31 cellular contexts compared by ENCODE assay signal in genomic region chr2:117401582-117401981, GRCh38.
"Had no signal": no experiment of that assay in that cellular context is flagged by ENCODE, and none has a peak within 500 bp of the region (broad histone marks: within the 10 kb centered on the region; RNA-seq: fewer than 3 reads in every experiment).

No MANE protein-coding gene starts in this region.

- H3K9me3 ChIP-seq: ovary, psoas muscle, stomach, thoracic aorta, thyroid gland, tibial nerve, upper lobe of left lung, vagina had no signal

- H3K9me3 Mint-ChIP-seq: nephron progenitor cell, neural crest cell had no signal

- ATAC-seq: naive thymus-derived CD8-positive, alpha-beta T cell; natural killer cell treated with Interleukin-12 subunit alpha and Interleukin-12 subunit beta and Interleukin-15 and Interleukin-18, amount 100 ng/mL, for 72 hours; psoas muscle; right cardiac atrium; sciatic nerve; stimulated activated effector memory CD8-positive, alpha-beta T cell treated with anti-CD3 and anti-CD28 coated beads, Interleukin-12 subunit alpha, Interleukin-12 subunit beta, amount 100 ng/mL, for 72 hours; stimulated activated naive B cell treated with anti-CD40 and anti-IgM and Interleukin-4, amounts not matched to agents 10 μg/mL and 1 μg/mL and 100 μg/mL, for 72 hours had no signal

- H3K4me2 ChIP-seq: smooth muscle cell had no signal

- DNase-seq: naive thymus-derived CD8-positive, alpha-beta T cell; nephron progenitor cell; occipital lobe; ovary; posterior cingulate gyrus; psoas muscle; right cardiac atrium; spleen; stimulated activated CD4-positive, alpha-beta T cell treated with anti-CD3 and anti-CD28 coated beads, Interleukin-12 subunit alpha, Interleukin-12 subunit beta, amount 100 ng/mL, for 4 hours; stimulated activated CD4-positive, alpha-beta T cell treated with anti-CD3 and anti-CD28 coated beads, Interleukin-2, amount 100 ng/mL, for 24 hours; stimulated activated CD4-positive, alpha-beta T cell treated with anti-CD3 and anti-CD28 coated beads, Interleukin-2, amount 100 ng/mL, for 48 hours; stimulated activated CD4-positive, alpha-beta T cell treated with anti-CD3 and anti-CD28 coated beads, Interleukin-4, amount 100 ng/mL, for 24 hours; stimulated activated naive B cell treated with anti-CD40 and anti-IgM and Interleukin-4, amounts not matched to agents 10 μg/mL and 1 μg/mL and 100 μg/mL, for 72 hours; stimulated activated naive CD4-positive, alpha-beta T cell treated with Interleukin-2 at 50 U/mL for 16 hours; stomach; thyroid gland; trophoblast cell; upper lobe of left lung had no signal

- H3K36me3 ChIP-seq: ovary, spleen, stomach, thoracic aorta, thyroid gland, tibial nerve, upper lobe of left lung, vagina had no signal

- H3K4me1 Mint-ChIP-seq: naive thymus-derived CD8-positive, alpha-beta T cell; nephron progenitor cell; stimulated activated effector memory CD8-positive, alpha-beta T cell treated with anti-CD3 and anti-CD28 coated beads, Interleukin-12 subunit alpha, Interleukin-12 subunit beta, amount 100 ng/mL, for 72 hours; stimulated activated naive B cell treated with anti-CD40 and anti-IgM and Interleukin-4, amounts not matched to agents 10 μg/mL and 1 μg/mL and 100 μg/mL, for 72 hours had no signal

- H3K4me3 ChIP-seq: ovary, psoas muscle, skin epidermis, smooth muscle cell, spleen, stomach, thoracic aorta, thyroid gland, tibial nerve, upper lobe of left lung, vagina had no signal

- FAIRE-seq: urothelium cell line had no signal

- H3K4me1 ChIP-seq: parathyroid adenoma, psoas muscle, spleen, stomach, thyroid gland, tibial nerve, upper lobe of left lung, vagina had no signal

- H3K27me3 Mint-ChIP-seq: naive thymus-derived CD8-positive, alpha-beta T cell; natural killer cell treated with Interleukin-12 subunit alpha and Interleukin-12 subunit beta and Interleukin-15 and Interleukin-18, amount 100 ng/mL, for 72 hours; progenitor cell of endocrine pancreas; stimulated activated naive B cell treated with anti-CD40 and anti-IgM and Interleukin-4, amounts not matched to agents 10 μg/mL and 1 μg/mL and 100 μg/mL, for 72 hours; stimulated activated naive CD8-positive, alpha-beta T cell treated with anti-CD3 and anti-CD28 coated beads, Interleukin-15, Interleukin-2, amounts not matched to agents 100 ng/mL and 50 ng/mL, for 24 hours had no signal

- H3K9ac ChIP-seq: parathyroid adenoma had no signal

- H3K27me3 ChIP-seq: ovary, spleen, stomach, thyroid gland, tibial nerve, upper lobe of left lung, vagina had no signal

- H3K27ac ChIP-seq: ovary, parathyroid adenoma, psoas muscle, skin epidermis, spleen, stomach, thoracic aorta, thyroid gland, tibial nerve, upper lobe of left lung, vagina had no signal

- H3K4me3 Mint-ChIP-seq: naive thymus-derived CD8-positive, alpha-beta T cell; natural killer cell treated with Interleukin-12 subunit alpha and Interleukin-12 subunit beta and Interleukin-15 and Interleukin-18, amount 100 ng/mL, for 72 hours; nephron progenitor cell; neural crest cell; stimulated activated effector memory CD8-positive, alpha-beta T cell treated with anti-CD3 and anti-CD28 coated beads, Interleukin-12 subunit alpha, Interleukin-12 subunit beta, amount 100 ng/mL, for 72 hours; stimulated activated naive B cell treated with anti-CD40 and anti-IgM and Interleukin-4, amounts not matched to agents 10 μg/mL and 1 μg/mL and 100 μg/mL, for 72 hours; stimulated activated naive CD8-positive, alpha-beta T cell treated with anti-CD3 and anti-CD28 coated beads, Interleukin-15, Interleukin-2, amounts not matched to agents 100 ng/mL and 50 ng/mL, for 24 hours had no signal

- H3K27ac Mint-ChIP-seq: naive thymus-derived CD8-positive, alpha-beta T cell; natural killer cell treated with Interleukin-12 subunit alpha and Interleukin-12 subunit beta and Interleukin-15 and Interleukin-18, amount 100 ng/mL, for 72 hours; nephron progenitor cell; progenitor cell of endocrine pancreas; stimulated activated effector memory CD8-positive, alpha-beta T cell treated with anti-CD3 and anti-CD28 coated beads, Interleukin-12 subunit alpha, Interleukin-12 subunit beta, amount 100 ng/mL, for 72 hours; stimulated activated naive B cell treated with anti-CD40 and anti-IgM and Interleukin-4, amounts not matched to agents 10 μg/mL and 1 μg/mL and 100 μg/mL, for 72 hours; stimulated activated naive CD8-positive, alpha-beta T cell treated with anti-CD3 and anti-CD28 coated beads, Interleukin-15, Interleukin-2, amounts not matched to agents 100 ng/mL and 50 ng/mL, for 24 hours had no signal

- H3K79me2 ChIP-seq: parathyroid adenoma had no signal

- H2AFZ ChIP-seq: parathyroid adenoma had no signal

- H3K36me3 Mint-ChIP-seq: naive thymus-derived CD8-positive, alpha-beta T cell; natural killer cell treated with Interleukin-12 subunit alpha and Interleukin-12 subunit beta and Interleukin-15 and Interleukin-18, amount 100 ng/mL, for 72 hours; stimulated activated effector memory CD8-positive, alpha-beta T cell treated with anti-CD3 and anti-CD28 coated beads, Interleukin-12 subunit alpha, Interleukin-12 subunit beta, amount 100 ng/mL, for 72 hours; stimulated activated naive B cell treated with anti-CD40 and anti-IgM and Interleukin-4, amounts not matched to agents 10 μg/mL and 1 μg/mL and 100 μg/mL, for 72 hours had no signal
